18 cellular contexts compared by ENCODE assay signal in the genomic region with DNA sequence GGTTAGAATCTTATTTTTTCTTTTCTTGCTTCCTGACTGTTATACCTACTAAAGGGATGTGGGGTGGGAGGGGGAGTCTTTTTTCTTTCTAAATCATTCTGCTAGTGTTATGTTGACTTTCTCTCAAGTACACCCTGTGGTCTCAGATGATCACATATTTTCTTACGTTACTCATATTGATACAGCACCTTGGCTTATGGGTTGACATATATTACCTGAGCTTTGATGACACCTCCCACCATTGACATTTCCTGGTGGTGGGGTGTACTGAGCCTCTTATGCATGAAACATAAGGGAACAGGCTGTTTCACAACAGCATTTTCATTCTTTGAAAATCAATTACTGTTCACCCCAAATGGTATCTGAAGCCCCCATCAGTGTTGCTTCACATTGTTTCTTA.
"Had no signal": no experiment of that assay in that cellular context is flagged by ENCODE, and none has a peak within 500 bp of the region (broad histone marks: within the 10 kb centered on the region; RNA-seq: fewer than 3 reads in every experiment).

No MANE protein-coding gene starts in this region.

- H3K27ac Mint-ChIP-seq: activated T-helper 2 cell treated with anti-CD3 and anti-CD28 coated beads, Interferon-gamma antibody, Interleukin-2, Interleukin-4, amounts not matched to agents 10 μg/mL and 5 μg/mL and 100 μg/mL, durations not matched to agents 14 hours and 24 hours and 36 hours; effector memory CD8-positive, alpha-beta T cell had no signal

- H3K9me3 Mint-ChIP-seq: activated T-helper 2 cell treated with anti-CD3 and anti-CD28 coated beads, Interferon-gamma antibody, Interleukin-2, Interleukin-4, amounts not matched to agents 10 μg/mL and 5 μg/mL and 100 μg/mL, durations not matched to agents 14 hours and 24 hours and 36 hours; effector memory CD8-positive, alpha-beta T cell had no signal

- DNase-seq: activated CD4-positive, alpha-beta T cell treated with anti-CD3 and anti-CD28 coated beads, Interleukin-2, amount 50 U/mL, for 1 hour; body of pancreas; dermis blood vessel endothelial cell; effector memory CD8-positive, alpha-beta T cell; esophagus squamous epithelium; heart right ventricle; left ventricle myocardium inferior; mammary epithelial cell; midbrain; occipital lobe; posterior cingulate gyrus; Right ventricle myocardium superior; sigmoid colon; stimulated activated naive CD4-positive, alpha-beta T cell; transverse colon; uterus had no signal

- H3K27me3 Mint-ChIP-seq: activated naive CD8-positive, alpha-beta T cell; effector memory CD8-positive, alpha-beta T cell had no signal

- ATAC-seq: body of pancreas; effector memory CD8-positive, alpha-beta T cell; heart right ventricle had no signal

- H3K4me3 Mint-ChIP-seq: activated naive CD8-positive, alpha-beta T cell; effector memory CD8-positive, alpha-beta T cell had no signal
